20 cellular contexts compared by ENCODE assay signal in genomic region chr9:21590058-21590996, GRCh38.
A peak's percentile ranks its signal among the peaks of the same experiment; 100 is the strongest.
DNase-seq lines count a peak whose midpoint lies in the region; TF ChIP-seq lines count a peak whose summit lies in the region.
"Had no signal": no experiment of that assay in that cellular context is flagged by ENCODE, and none has a peak within 500 bp of the region (broad histone marks: within the 10 kb centered on the region; RNA-seq: fewer than 3 reads in every experiment).

No MANE protein-coding gene starts in this region.

- CTCF ChIA-PET in PC-9 (lab: Charles Lee): no interaction called here

- H3K27ac ChIP-seq in PC-9 (peak overlapping the region; percentile 98), epithelial cell of prostate (peak overlapping the region; percentile 98), osteoblast (ENCODE audit: low read depth, low read length) (peak overlapping the region; percentile 86)
- H3K27ac ChIP-seq: body of pancreas, prostate gland, stomach, tibial artery had no signal

- H3K4me3 ChIP-seq in PC-9: peak overlapping the region; percentile 50
- H3K4me3 ChIP-seq in osteoblast (ENCODE audit: insufficient read depth, low read length): peak overlapping the region; percentile 18
- H3K4me3 ChIP-seq: body of pancreas, prostate gland, stomach, tibial artery had no signal

- H3K27me3 ChIP-seq in PC-9 (ENCODE audit: insufficient read depth, low read depth): no peaks in the 10 kb centered on the region
- no peaks in the 10 kb centered on the region for H3K27me3 ChIP-seq in osteoblast (ENCODE audit: insufficient read depth, low read length)
- H3K27me3 ChIP-seq: body of pancreas, stomach, tibial artery had no signal

- H3K9me2 ChIP-seq in PC-9 (ENCODE audit: insufficient read depth): no peaks in the 10 kb centered on the region

- POLR2A ChIA-PET in PC-9 (lab: Charles Lee; ENCODE audit: unreplicated experiment): interaction anchor here (0.6 kb wide), 1 partner anchor 191 kb away, joined by 5 read pairs; no protein-coding TSS in a partner anchor

- no peaks in the 10 kb centered on the region for H3K36me3 ChIP-seq in PC-9 (ENCODE audit: low read depth)
- no peaks in the 10 kb centered on the region for H3K36me3 ChIP-seq in osteoblast (ENCODE audit: insufficient read depth, low read length)
- H3K36me3 ChIP-seq: prostate gland, stomach, tibial artery had no signal

- peak overlapping the region; percentile 79 for H3K4me2 ChIP-seq in PC-9
- H3K4me2 ChIP-seq in osteoblast (ENCODE audit: insufficient read depth, low read length): peak overlapping the region; percentile 79

- H3F3A ChIP-seq in PC-9 (ENCODE audit: insufficient read depth, low read depth): peaks cover 21% of the 10 kb centered on the region

- DNase-seq in HFFc6 (no peak), PC-9 (no peak), epithelial cell of prostate (ENCODE audit: low read depth, low spot score) (no peak), osteoblast (ENCODE audit: insufficient read length, low spot score, missing footprints) (peak; percentile 72), progenitor cell of endocrine pancreas (ENCODE audit: low spot score, unreplicated experiment) (no peak), SIG-M5 treated with dmso at 0.1 percent for 504 hours (lab: John Stamatoyannopoulos, UW; ENCODE audit: unreplicated experiment) (no peak), DMS153 (lab: John Stamatoyannopoulos, UW) (no peak)
- DNase-seq: activated B cell treated with CpG ODN at 0.5 μM for 24 hours; body of pancreas; CD4-positive, CD25-positive, alpha-beta regulatory T cell; effector memory CD4-positive, alpha-beta T cell; glutamatergic neuron; NCI-H1694; NCI-H524; RPMI8226; stimulated activated CD8-positive, alpha-beta memory T cell treated with anti-CD3 and anti-CD28 coated beads, Interleukin-4, amount 100 ng/mL, for 48 hours; stomach; tibial artery had no signal

- H3K4me3 Mint-ChIP-seq in HFFc6: peak overlapping the region; percentile 89
- H3K4me3 Mint-ChIP-seq in progenitor cell of endocrine pancreas (ENCODE audit: low read depth): no peak overlapping the region
- H3K4me3 Mint-ChIP-seq: activated B cell treated with CpG ODN at 0.5 μM for 24 hours; CD4-positive, CD25-positive, alpha-beta regulatory T cell had no signal

- TF ChIP-seq CTCF in HFFc6 (IDR thresholded peaks at IDR 0.05) (no peak), PC-9 (conservative IDR thresholded peaks at IDR 0.05) (no peak), osteoblast (IDR thresholded peaks at IDR 0.05; ENCODE audit: extremely low read depth, low read depth, low read length) (no peak), progenitor cell of endocrine pancreas (IDR thresholded peaks at IDR 0.05; ENCODE audit: unreplicated experiment) (no peak)

- no TSS peak for BruUV-seq in PC-9 (replicated peaks; lab: Mats Ljungman, UMichigan)

- H3K4me1 Mint-ChIP-seq in HFFc6 (ENCODE audit: low read depth) (peaks cover 99% of the 10 kb centered on the region), progenitor cell of endocrine pancreas (ENCODE audit: low read depth) (peaks cover 4% of the 10 kb centered on the region)
- H3K4me1 Mint-ChIP-seq: activated B cell treated with CpG ODN at 0.5 μM for 24 hours had no signal

- no peaks in the 10 kb centered on the region for H3K27me3 Mint-ChIP-seq in HFFc6 (ENCODE audit: insufficient read depth)
- H3K27me3 Mint-ChIP-seq in progenitor cell of endocrine pancreas: no peaks in the 10 kb centered on the region
- H3K27me3 Mint-ChIP-seq: activated naive CD8-positive, alpha-beta T cell had no signal

- H3K79me2 ChIP-seq in PC-9 (ENCODE audit: low read depth) (no peaks in the 10 kb centered on the region; the same call in 1 of the 2 replicates), osteoblast (ENCODE audit: insufficient read depth, low read length) (peaks cover 20% of the 10 kb centered on the region)

- H2AFZ ChIP-seq in PC-9 (no peak overlapping the region), osteoblast (ENCODE audit: low read length) (no peak overlapping the region)

- peaks cover 32% of the 10 kb centered on the region for H3K4me1 ChIP-seq in PC-9 (replicated peaks; ENCODE audit: insufficient read depth)
- peaks cover 55% of the 10 kb centered on the region for H3K4me1 ChIP-seq in osteoblast (ENCODE audit: insufficient read depth, low read length)
- H3K4me1 ChIP-seq: body of pancreas, prostate gland, tibial artery had no signal

- no peaks in the 10 kb centered on the region for H4K20me1 ChIP-seq in PC-9 (ENCODE audit: insufficient read depth)
- H4K20me1 ChIP-seq in osteoblast (ENCODE audit: insufficient read depth, low read length): no peaks in the 10 kb centered on the region

- H3K36me3 Mint-ChIP-seq in HFFc6 (ENCODE audit: low read depth) (peaks cover 29% of the 10 kb centered on the region), progenitor cell of endocrine pancreas (ENCODE audit: insufficient read depth) (no peaks in the 10 kb centered on the region)
- H3K36me3 Mint-ChIP-seq: activated naive CD8-positive, alpha-beta T cell; CD4-positive, CD25-positive, alpha-beta regulatory T cell had no signal

- H3K27ac Mint-ChIP-seq in HFFc6: peak overlapping the region; percentile 99
- H3K27ac Mint-ChIP-seq in progenitor cell of endocrine pancreas: no peak overlapping the region
- H3K27ac Mint-ChIP-seq: activated B cell treated with CpG ODN at 0.5 μM for 24 hours had no signal

- H3K9me3 ChIP-seq in PC-9 (ENCODE audit: insufficient read depth, low read depth): no peaks in the 10 kb centered on the region
- no peaks in the 10 kb centered on the region for H3K9me3 ChIP-seq in osteoblast (ENCODE audit: low read depth, low read length)
- H3K9me3 ChIP-seq: body of pancreas, prostate gland, stomach, tibial artery had no signal

- intact Hi-C loops in PC-9 (cut with micrococcal nuclease; ENCODE audit: unreplicated experiment): loop anchor here (1.0 to 5.0 kb wide), 3 partner anchors 14 to 95 kb away; no protein-coding TSS in a partner anchor

- H3K9me3 Mint-ChIP-seq in HFFc6: no peaks in the 10 kb centered on the region
- no peaks in the 10 kb centered on the region for H3K9me3 Mint-ChIP-seq in progenitor cell of endocrine pancreas (ENCODE audit: low read depth)
- H3K9me3 Mint-ChIP-seq: activated B cell treated with CpG ODN at 0.5 μM for 24 hours; CD4-positive, CD25-positive, alpha-beta regulatory T cell had no signal
